In the genomic region with DNA sequence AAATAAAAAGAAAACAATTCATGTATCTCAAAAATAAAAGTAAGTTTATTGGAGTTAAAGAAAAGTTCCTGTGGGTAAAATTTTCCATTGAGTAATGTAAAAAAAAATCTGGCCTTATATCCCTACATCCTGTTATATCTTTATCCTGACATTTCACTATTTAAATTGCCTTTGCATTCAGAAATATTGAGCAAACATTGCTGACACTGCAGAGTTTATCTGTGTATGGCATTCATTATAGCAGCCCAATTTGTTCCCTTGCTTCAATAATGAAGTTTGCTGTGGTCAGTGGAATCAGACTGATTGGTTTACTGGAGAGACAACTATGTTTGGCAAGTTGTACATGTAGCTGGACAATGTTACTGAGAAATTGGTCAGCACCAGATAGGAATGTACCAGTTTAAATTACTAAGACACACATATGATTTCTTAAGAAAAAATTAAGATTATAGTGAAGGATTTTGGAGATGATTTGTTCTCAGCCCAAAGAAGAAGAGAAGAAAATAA, we compare ENCODE assay signal across 21 cellular contexts.
DNase-seq lines count a peak whose midpoint lies in the region; ATAC-seq, FAIRE-seq and TF ChIP-seq lines count a peak whose summit lies in the region.
"Had no signal": no experiment of that assay in that cellular context is flagged by ENCODE, and none has a peak within 500 bp of the region (broad histone marks: within the 10 kb centered on the region; RNA-seq: fewer than 3 reads in every experiment).

No MANE protein-coding gene starts in this region.

- TF ChIP-seq CTCF in A549 (IDR thresholded peaks at IDR 0.05) = no peak

- H3K4me1 ChIP-seq in A549 = no peaks in the 10 kb centered on the region
- H3K4me1 ChIP-seq: Caco-2 had no signal

- no peak for ATAC-seq in A549
- ATAC-seq: GM23338 had no signal

- no peaks in the 10 kb centered on the region for H3K9me3 ChIP-seq in A549
- H3K9me3 ChIP-seq: Caco-2 had no signal

- no peak overlapping the region for H3K4me3 ChIP-seq in A549
- H3K4me3 ChIP-seq: GM23338 had no signal

- CTCF ChIA-PET in A549 (lab: Yijun Ruan, JAX) = no interaction called here

- POLR2A ChIA-PET in A549 (lab: Yijun Ruan, JAX) = no interaction called here

- no peak for TF ChIP-seq EP300 in A549 (IDR thresholded peaks at IDR 0.05)

- no peak for FAIRE-seq in A549 (lab: Jason Lieb, UNC)
- FAIRE-seq: D721Med, GM12892, GM18507, H54 had no signal

- TF ChIP-seq POLR2A in A549 (IDR thresholded peaks at IDR 0.05; ENCODE audit: low read length) = no peak

- no peak overlapping the region for H3K4me2 ChIP-seq in A549
- H3K4me2 ChIP-seq: GM23338 had no signal

- TF ChIP-seq RAD21 in A549 (conservative IDR thresholded peaks at IDR 0.05 in 1 of 2, IDR thresholded peaks at IDR 0.05 in 1 of 2) = no peak

- DNase-seq in A549 (ENCODE audit: low read depth in 1 of 2, low spot score in 1 of 2) (no peak), NCI-H69 (lab: John Stamatoyannopoulos, UW) (peak; percentile 44), astrocyte of the hippocampus (ENCODE audit: low read depth, low spot score) (peak; percentile 2), foreskin melanocyte (peak; percentile 17), NCI-H524 treated with DMSO at 0.1 percent for 48 hours (lab: John Stamatoyannopoulos, UW) (no peak), NCI-H1436 (lab: John Stamatoyannopoulos, UW) (no peak), SIG-M5 treated with dmso at 0.1 percent for 504 hours (lab: John Stamatoyannopoulos, UW; ENCODE audit: unreplicated experiment) (no peak), EL (no peak)
- DNase-seq: 8988T; Caco-2; CD4-positive, alpha-beta T cell; GDM1; HCEC 1CT; HFFc6 had no signal

- no peak overlapping the region for H3K27ac ChIP-seq in A549
- H3K27ac ChIP-seq: C4-2B, HL-60 had no signal

TF ChIP-seq in A549, 52 proteins besides CTCF, POLR2A, EP300 and RAD21:
- TF ChIP-seq SREBF2 (IDR thresholded peaks at IDR 0.05) (no peak), MAFK (IDR thresholded peaks at IDR 0.05; ENCODE audit: partially characterized antibody) (peak; percentile 22), JUNB (IDR thresholded peaks at IDR 0.05) (no peak)
TF ChIP-seq in A549: peak in this region for 1.

Comparison
In these comparisons a context has a peak if more than half of its experiments do, and no peak if none do; other contexts are left out.
1. DNase-seq: peak in NCI-H69 (single experiment), astrocyte of the hippocampus (single experiment) and foreskin melanocyte (single experiment); none in A549 (0 of 2), NCI-H524 treated with DMSO at 0.1 percent for 48 hours (single experiment), NCI-H1436 (single experiment), SIG-M5 treated with dmso at 0.1 percent for 504 hours (single experiment) and EL (single experiment).